9 cellular contexts compared by ENCODE assay signal in the genomic region with DNA sequence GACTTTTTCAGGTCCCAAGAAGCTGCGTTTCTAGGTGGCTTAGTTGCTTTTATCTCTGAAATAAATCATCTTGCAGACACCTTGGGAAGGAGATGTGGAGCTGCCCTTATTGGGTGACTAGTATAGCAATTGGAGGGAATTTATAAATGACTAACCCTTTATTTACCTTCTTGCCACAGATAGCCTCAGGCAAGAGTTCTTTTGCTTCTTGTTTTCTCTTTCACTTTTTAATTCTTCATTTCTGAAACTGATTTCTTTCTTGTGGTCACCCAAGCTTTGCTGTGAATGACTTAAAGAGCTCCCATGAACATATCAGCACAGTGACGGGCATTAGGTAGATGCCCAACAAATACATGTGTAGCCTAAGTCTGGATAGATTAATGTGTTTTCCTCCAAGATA. TPM values are rescaled to one million over a fixed set of nuclear protein-coding genes. Genes with fewer than 3 reads are reported as not detected.
DNase-seq lines count a peak whose midpoint lies in the region; ATAC-seq and TF ChIP-seq lines count a peak whose summit lies in the region.
"Had no signal": no experiment of that assay in that cellular context is flagged by ENCODE, and none has a peak within 500 bp of the region (broad histone marks: within the 10 kb centered on the region; RNA-seq: fewer than 3 reads in every experiment).

No MANE protein-coding gene starts in this region.

- no peaks in the 10 kb centered on the region for H3K9me3 Mint-ChIP-seq in activated T-cell treated with anti-CD3 and anti-CD28 coated beads, Interleukin-2, amount 50 U/mL, for 4 hours
- H3K9me3 Mint-ChIP-seq in naive thymus-derived CD8-positive, alpha-beta T cell = no peaks in the 10 kb centered on the region

- peak overlapping the region; percentile 85 for H3K27ac ChIP-seq in suprapubic skin

- no peak overlapping the region for H3K4me3 ChIP-seq in suprapubic skin

- no peaks in the 10 kb centered on the region for H3K36me3 Mint-ChIP-seq in activated T-cell treated with anti-CD3 and anti-CD28 coated beads, Interleukin-2, amount 50 U/mL, for 4 hours (ENCODE audit: insufficient read depth)
- H3K36me3 Mint-ChIP-seq in naive thymus-derived CD8-positive, alpha-beta T cell = no peaks in the 10 kb centered on the region

- H3K27ac Mint-ChIP-seq in naive thymus-derived CD8-positive, alpha-beta T cell = no peak overlapping the region

- no peak for TF ChIP-seq POLR2A in suprapubic skin (IDR thresholded peaks at IDR 0.05)

- H3K36me3 ChIP-seq in suprapubic skin = no peaks in the 10 kb centered on the region

- no peaks in the 10 kb centered on the region for H3K27me3 Mint-ChIP-seq in activated T-cell treated with anti-CD3 and anti-CD28 coated beads, Interleukin-2, amount 50 U/mL, for 4 hours (ENCODE audit: low read depth)
- peaks cover 0 to 1% (median 0%) of the 10 kb centered on the region in 5 donors for H3K27me3 Mint-ChIP-seq in naive thymus-derived CD8-positive, alpha-beta T cell

- TF ChIP-seq CTCF in suprapubic skin (IDR thresholded peaks at IDR 0.05) = no peak

- no peaks in the 10 kb centered on the region for H3K9me3 ChIP-seq in suprapubic skin

- no peak for DNase-seq in activated T-cell treated with anti-CD3 and anti-CD28 coated beads, Interleukin-2, amount 50 U/mL, for 4 hours
- DNase-seq in activated T-cell treated with anti-CD3 and anti-CD28 coated beads for 4 hours (no peak), M059J (ENCODE audit: low read depth) (peak; percentile 94), suprapubic skin (ENCODE audit: low spot score in 2 of 2) (no peak), AG08396 (ENCODE audit: low spot score) (no peak), SK-N-DZ (ENCODE audit: low spot score) (no peak)
- DNase-seq in naive thymus-derived CD8-positive, alpha-beta T cell = no peak
- DNase-seq: kidney glomerular epithelial cell had no signal

- no peak overlapping the region for H3K4me3 Mint-ChIP-seq in activated T-cell treated with anti-CD3 and anti-CD28 coated beads, Interleukin-2, amount 50 U/mL, for 4 hours
- no peak overlapping the region for H3K4me3 Mint-ChIP-seq in naive thymus-derived CD8-positive, alpha-beta T cell

- POLR2A ChIA-PET in naive thymus-derived CD8-positive, alpha-beta T cell (lab: Charles Lee) = no interaction called here

- no peak for TF ChIP-seq EP300 in suprapubic skin (IDR thresholded peaks at IDR 0.05)

- WGBS in suprapubic skin = 39% methylated on average over 2 of the region's 2 CpGs

- ATAC-seq in activated T-cell treated with anti-CD3 and anti-CD28 coated beads, Interleukin-2, amount 50 U/mL, for 4 hours = peak; percentile 25 to 37
- peak; percentile 85 for ATAC-seq in HG02840 (IDR thresholded peaks at IDR 0.05; ENCODE audit: low FRiP score, unreplicated experiment)
- ATAC-seq in naive thymus-derived CD8-positive, alpha-beta T cell = no peak

- H3K4me1 Mint-ChIP-seq in activated T-cell treated with anti-CD3 and anti-CD28 coated beads, Interleukin-2, amount 50 U/mL, for 4 hours (ENCODE audit: low read depth) = no peaks in the 10 kb centered on the region
- H3K4me1 Mint-ChIP-seq in naive thymus-derived CD8-positive, alpha-beta T cell = no peaks in the 10 kb centered on the region

- H3K27me3 ChIP-seq in suprapubic skin = no peaks in the 10 kb centered on the region

- peaks cover 22% of the 10 kb centered on the region for H3K4me1 ChIP-seq in suprapubic skin

RNA-seq across cellular contexts. Expression of a gene that starts 3.0 kb away (rescaled TPM):
- not detected for total RNA-seq in activated T-cell treated with anti-CD3 and anti-CD28 coated beads, Interleukin-2, amount 50 U/mL, for 4 hours
- total RNA-seq in M059J (2014; rRNA removed; shearing (Covaris generic)) = 0.27 and 0.37 TPM in 2 replicates
- 10 to 100 TPM; 38.9 to 74.3 (median 45.3) TPM for total RNA-seq in suprapubic skin
- not detected in 2 replicates for polyA plus RNA-seq in SK-N-DZ (2014; cell fraction: cytosol; rRNA removed)
- not detected in 2 replicates for polyA plus RNA-seq in SK-N-DZ (2014; cell fraction: nucleus; rRNA removed)
- total RNA-seq in naive thymus-derived CD8-positive, alpha-beta T cell = not detected
- polyA plus RNA-seq in naive thymus-derived CD8-positive, alpha-beta T cell = not detected

Comparison
In these comparisons a context has a peak if more than half of its experiments do, and no peak if none do; other contexts are left out.
1. ATAC-seq: peak in activated T-cell treated with anti-CD3 and anti-CD28 coated beads, Interleukin-2, amount 50 U/mL, for 4 hours (2 of 2) and HG02840 (single experiment); none in naive thymus-derived CD8-positive, alpha-beta T cell (0 of 2).
2. RNA of a gene that starts 3.0 kb away (total RNA-seq): 38.9 to 74.3 TPM in suprapubic skin; 0.27 to 0.37 TPM in M059J, not detected in activated T-cell treated with anti-CD3 and anti-CD28 coated beads, Interleukin-2, amount 50 U/mL, for 4 hours and not detected in naive thymus-derived CD8-positive, alpha-beta T cell; every median in the first group is over 10 times any median in the second.